In genomic region chr12:63150255-63151060, GRCh38 we compare ENCODE assay signal across 9 cellular contexts. TPM values are rescaled to one million over a fixed set of nuclear protein-coding genes. Genes with fewer than 3 reads are reported as not detected.
DNase-seq lines count a peak whose midpoint lies in the region; ATAC-seq and TF ChIP-seq lines count a peak whose summit lies in the region.
"Had no signal": no experiment of that assay in that cellular context is flagged by ENCODE, and none has a peak within 500 bp of the region (broad histone marks: within the 10 kb centered on the region; RNA-seq: fewer than 3 reads in every experiment).

No MANE protein-coding gene starts in this region.

- peaks cover 54 to 75% (median 62%) of the 10 kb centered on the region in 3 donors for H3K27me3 Mint-ChIP-seq in CD14-positive monocyte (ENCODE audit: low read depth in 3 of 3)

- H3K4me1 ChIP-seq in neuronal stem cell (ENCODE audit: control insufficient read depth in 2 of 2, insufficient read depth in 1 of 2, low read depth in 1 of 2, low read length in 2 of 2), result peaks cover 6 to 15% of the 10 kb centered on the region in 2 donors

- peaks cover 16 to 75% (median 29%) of the 10 kb centered on the region in 3 experiments for H3K27me3 ChIP-seq in neuronal stem cell (ENCODE audit: control insufficient read depth in 3 of 3, insufficient read depth in 3 of 3, low read depth in 1 of 3, low read length in 3 of 3)

- H3K4me1 Mint-ChIP-seq in CD14-positive monocyte, result peaks cover 26% of the 10 kb centered on the region

- peak overlapping the region; percentile 53 for H3K9ac ChIP-seq in neuronal stem cell (ENCODE audit: low read depth, low read length, poor library complexity)

- no peak overlapping the region for H4K91ac ChIP-seq in neuronal stem cell (ENCODE audit: low read depth, low read length, poor library complexity)

- peak overlapping the region in 1 of 7 donors; percentile 55 for H3K27ac Mint-ChIP-seq in CD14-positive monocyte

- WGBS in neuronal stem cell (ENCODE audit: extremely low coverage in 2 of 2, insufficient read length in 2 of 2, insufficient replicate concordance in 1 of 2), 2 donors, result no CpG with 5 or more reads among the region's 81 CpGs

- no peak overlapping the region for H3K14ac ChIP-seq in neuronal stem cell (ENCODE audit: low read length)

- H3K27ac ChIP-seq in neuronal stem cell (replicated peaks; ENCODE audit: low read length), result no peak overlapping the region

- H2BK15ac ChIP-seq in neuronal stem cell (ENCODE audit: low read length), result peak overlapping the region; percentile 12

- H2AFZ ChIP-seq in neuronal stem cell (ENCODE audit: low read length), result peak overlapping the region; percentile 81

- DNase-seq in CD14-positive monocyte (ENCODE audit: low spot score) (peak; percentile 44), NCI-H69 (lab: John Stamatoyannopoulos, UW) (peak; percentile 60), foreskin melanocyte (peak; percentile 16), neuronal stem cell (ENCODE audit: low spot score) (peak; percentile 56), AML-193 (lab: John Stamatoyannopoulos, UW) (no peak), putamen (ENCODE audit: low spot score) (no peak)
- DNase-seq: stimulated activated naive CD4-positive, alpha-beta T cell had no signal

- no peak overlapping the region for H4K8ac ChIP-seq in neuronal stem cell (ENCODE audit: low read depth, low read length)

- H3K4me3 Mint-ChIP-seq in CD14-positive monocyte, result peak overlapping the region; percentile 27 to 90

- H2BK120ac ChIP-seq in neuronal stem cell (ENCODE audit: low read depth, low read length), result no peak overlapping the region

- H3K4me3 ChIP-seq in neuronal stem cell (ENCODE audit: low read length in 2 of 2), result peak overlapping the region; percentile 23 to 73

- no peak for TF ChIP-seq CTCF in CD14-positive monocyte (IDR thresholded peaks at IDR 0.05)

- H3K4ac ChIP-seq in neuronal stem cell (ENCODE audit: low read length), result no peak overlapping the region

- peak overlapping the region; percentile 96 for H3K4me2 ChIP-seq in neuronal stem cell (ENCODE audit: insufficient read depth, low read length, poor library complexity, severe bottlenecking)

- ATAC-seq in GM19452 (IDR thresholded peaks at IDR 0.05; ENCODE audit: unreplicated experiment) (no peak), HG03135 (IDR thresholded peaks at IDR 0.05; ENCODE audit: unreplicated experiment) (no peak)

- H3K36me3 ChIP-seq in neuronal stem cell (replicated peaks in 1 of 2; ENCODE audit: control insufficient read depth in 2 of 2, insufficient read depth in 2 of 2, low read length in 2 of 2), result no peaks in the 10 kb centered on the region

- peaks cover 0 to 12% (median 7%) of the 10 kb centered on the region in 7 donors for H3K9me3 Mint-ChIP-seq in CD14-positive monocyte

- H2BK12ac ChIP-seq in neuronal stem cell (ENCODE audit: low read length), result no peak overlapping the region

- H3K9me3 ChIP-seq in neuronal stem cell (replicated peaks in 1 of 2; ENCODE audit: control insufficient read depth in 2 of 2, insufficient read depth in 1 of 2, low read depth in 1 of 2, low read length in 2 of 2), result peaks cover 6 to 7% of the 10 kb centered on the region in 2 donors

- H3K36me3 Mint-ChIP-seq in CD14-positive monocyte, result peaks cover 5 to 12% of the 10 kb centered on the region in 2 donors

- H2BK5ac ChIP-seq in neuronal stem cell (ENCODE audit: low read length), result no peak overlapping the region

- peak overlapping the region; percentile 81 for H3K23ac ChIP-seq in neuronal stem cell (ENCODE audit: low read depth, low read length, poor library complexity)

- no peak overlapping the region for H2AK5ac ChIP-seq in neuronal stem cell (ENCODE audit: low read depth, low read length)

- H3K79me1 ChIP-seq in neuronal stem cell (ENCODE audit: low read depth, low read length), result no peaks in the 10 kb centered on the region

- peak overlapping the region; percentile 84 for H3K18ac ChIP-seq in neuronal stem cell (ENCODE audit: low read length)

- intact Hi-C loops in CD14-positive monocyte (cut with micrococcal nuclease), result no loop called here

RNA-seq across cellular contexts. Expression of gene AVPR1A, which starts 0.5 kb away (rescaled TPM):
- not detected for polyA plus RNA-seq in CD14-positive monocyte
- 0.04 TPM for polyA plus RNA-seq in neuronal stem cell (2013, experiment 1 of 2)
- 0.06 TPM for polyA plus RNA-seq in neuronal stem cell (2013, experiment 2 of 2)

Comparison
In these comparisons a context has a peak if more than half of its experiments do, and no peak if none do; other contexts are left out.
1. DNase-seq: peak in CD14-positive monocyte (single experiment), NCI-H69 (single experiment), foreskin melanocyte (single experiment) and neuronal stem cell (single experiment); none in AML-193 (0 of 2) and putamen (single experiment).